Comparison of ENCODE assay signal across 24 cellular contexts in the genomic region with DNA sequence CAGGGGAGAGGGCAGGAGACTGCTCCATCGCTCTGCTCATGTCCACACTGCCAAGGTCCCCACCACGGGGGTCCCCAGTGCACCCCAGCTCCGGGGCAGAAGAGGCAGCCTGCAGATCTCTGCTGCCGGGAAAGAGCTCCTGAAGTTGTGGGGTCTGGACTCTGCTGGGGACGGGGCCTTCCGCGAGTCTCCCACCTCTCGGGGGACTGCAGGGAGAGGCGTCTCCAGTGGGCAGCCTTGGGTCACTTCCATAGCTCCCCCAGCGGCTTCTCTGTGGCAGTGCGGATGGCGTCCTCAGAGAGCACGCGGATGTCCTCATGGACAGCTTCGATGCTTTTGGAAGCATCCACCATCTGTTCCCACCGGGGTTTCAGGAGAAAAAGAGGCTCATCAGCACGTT. TPM values are rescaled to one million over a fixed set of nuclear protein-coding genes. Genes with fewer than 3 reads are reported as not detected.
DNase-seq lines count a peak whose midpoint lies in the region; ATAC-seq, FAIRE-seq and TF ChIP-seq lines count a peak whose summit lies in the region.
"Had no signal": no experiment of that assay in that cellular context is flagged by ENCODE, and none has a peak within 500 bp of the region (broad histone marks: within the 10 kb centered on the region; RNA-seq: fewer than 3 reads in every experiment).

No MANE protein-coding gene starts in this region.

- H4K5ac ChIP-seq in H1 (ENCODE audit: insufficient read length, low read depth, low read length), result no peak overlapping the region

- no peak overlapping the region for H2BK120ac ChIP-seq in H1 (replicated peaks; ENCODE audit: low read depth, low read length)

- no peak for ATAC-seq in GM21528 (IDR thresholded peaks at IDR 0.05; ENCODE audit: low FRiP score, unreplicated experiment)
- ATAC-seq in HG02798 (IDR thresholded peaks at IDR 0.05; ENCODE audit: poor library complexity, unreplicated experiment), result no peak
- ATAC-seq: pancreas, right cardiac atrium, SK-N-SH treated with all-trans-retinoic acid at 6 μM for 48 hours had no signal

- peaks cover 58% of the 10 kb centered on the region for H3K36me3 ChIP-seq in A673 (ENCODE audit: insufficient read depth, low read length, poor library complexity, severe bottlenecking)
- H3K36me3 ChIP-seq in H7 (replicated peaks; ENCODE audit: control insufficient read depth, insufficient read depth, low read length), result peaks cover 16% of the 10 kb centered on the region
- peaks cover 15 to 40% (median 29%) of the 10 kb centered on the region in 4 experiments; a peak in 7 of 8 replicates for H3K36me3 ChIP-seq in H1 (ENCODE audit: control insufficient read depth in 2 of 4, insufficient read depth in 4 of 4, low read length in 3 of 4)
- H3K36me3 ChIP-seq in effector memory CD4-positive, alpha-beta T cell (ENCODE audit: control insufficient read depth, insufficient read depth, low read length), result peaks cover 27% of the 10 kb centered on the region
- H3K36me3 ChIP-seq: breast epithelium had no signal

- H3K9ac ChIP-seq in H1 (replicated peaks in 1 of 4; ENCODE audit: extremely low read depth in 1 of 4, low read depth in 3 of 4, low read length in 3 of 4), result no peak overlapping the region

- TF ChIP-seq CTCF in A673 (conservative IDR thresholded peaks at IDR 0.05; ENCODE audit: low read depth, low read length) (0 out of 2 replicates have a peak, but pooled peaks have one; percentile 22), H1 (IDR thresholded peaks at IDR 0.05; ENCODE audit: control extremely low read depth in 1 of 3, insufficient read depth in 1 of 3, low read depth in 1 of 3, low read length in 3 of 3) (no peak)

- H3K27ac ChIP-seq in A673 (ENCODE audit: low read depth, low read length, poor library complexity, severe bottlenecking) (no peak overlapping the region), H1 (ENCODE audit: low read depth, low read length) (no peak overlapping the region)
- no peak overlapping the region for H3K27ac ChIP-seq in effector memory CD4-positive, alpha-beta T cell (ENCODE audit: insufficient read depth, low read length, poor library complexity, severe bottlenecking)
- H3K27ac ChIP-seq: breast epithelium, pancreas, thoracic aorta, vagina had no signal

- H4K20me1 ChIP-seq in H1 (replicated peaks in 1 of 2; ENCODE audit: control insufficient read depth in 1 of 2, insufficient read depth in 2 of 2, low read length in 2 of 2), result peaks cover 5 to 19% of the 10 kb centered on the region in 2 experiments

- no peak overlapping the region for H3K23ac ChIP-seq in H1 (ENCODE audit: insufficient read length)

- H3K9me3 ChIP-seq in A673 (ENCODE audit: low read depth, low read length, poor library complexity, severe bottlenecking) (no peaks in the 10 kb centered on the region), H1 (ENCODE audit: insufficient read depth in 2 of 2, low read depth in 1 of 2, low read length in 1 of 2) (no peaks in the 10 kb centered on the region)
- H3K9me3 ChIP-seq in effector memory CD4-positive, alpha-beta T cell (ENCODE audit: control insufficient read depth, low read length), result no peaks in the 10 kb centered on the region
- H3K9me3 ChIP-seq: breast epithelium, Caco-2, pancreas, thoracic aorta, vagina had no signal

- no peak overlapping the region for H2BK5ac ChIP-seq in H1 (ENCODE audit: low read depth, low read length)

- CTCF ChIA-PET in A673 (lab: Charles Lee) (interaction anchor here (1.1 kb wide), 1 partner anchor 11 kb away, joined by 6 read pairs; no protein-coding TSS in a partner anchor), H1 (lab: Charles Lee; ENCODE audit: partially characterized antibody) (interaction anchor here (0.5 to 1.6 kb wide), 10 partner anchors 9 to 416 kb away, joined by 3 to 6 read pairs (median 4); a partner anchor contains a TSS)

- no peak for TF ChIP-seq EP300 in H1 (IDR thresholded peaks at IDR 0.05; ENCODE audit: borderline replicate concordance in 1 of 2, low read depth in 2 of 2, low read length in 2 of 2)

- H2AK5ac ChIP-seq in H1 (ENCODE audit: low read depth, low read length), result no peak overlapping the region

- no peaks in the 10 kb centered on the region for H3K79me2 ChIP-seq in H1 (ENCODE audit: control insufficient read depth in 1 of 2, insufficient read depth in 2 of 2, low read length in 2 of 2)

- no peak overlapping the region for H3K4ac ChIP-seq in H1 (replicated peaks; ENCODE audit: insufficient read length, low read depth, low read length)

- DNase-seq in A673 (ENCODE audit: low spot score) (no peak), H7 (peak; percentile 79), H1 (ENCODE audit: low read depth in 1 of 2, low spot score in 2 of 2) (no peak)
- no peak for DNase-seq in effector memory CD4-positive, alpha-beta T cell
- DNase-seq: activated CD4-positive, alpha-beta T cell treated with anti-CD3 and anti-CD28 coated beads, Interleukin-2, amount 10 ng/mL, durations not matched to agents 24 days and 14 days; activated naive CD4-positive, alpha-beta T cell treated with anti-CD3 and anti-CD28 coated beads for 36 hours; amniotic stem cell; C1 segment of cervical spinal cord; Caco-2; NCI-H1092; NCI-H2029; NCI-H345; stimulated activated CD4-positive, alpha-beta T cell treated with anti-CD3 and anti-CD28 coated beads, Interleukin-12 subunit alpha, Interleukin-12 subunit beta, amount 100 ng/mL, for 4 hours; stimulated activated CD4-positive, alpha-beta T cell treated with anti-CD3 and anti-CD28 coated beads, Interleukin-4, amount 100 ng/mL, for 24 hours; stimulated activated naive CD4-positive, alpha-beta T cell; T-helper 2 cell had no signal

- H3K79me1 ChIP-seq in H1 (ENCODE audit: low read depth, low read length), result no peaks in the 10 kb centered on the region; the same call in 1 of the 2 replicates

- no peak for FAIRE-seq in H1 (lab: Jason Lieb, UNC)
- FAIRE-seq: pancreas had no signal

- no TSS peak for BruUV-seq in A673 (replicated peaks; lab: Mats Ljungman, UMichigan)

- H4K91ac ChIP-seq in H1 (replicated peaks; ENCODE audit: insufficient read length, low read length), result no peak overlapping the region

- 89% methylated on average over 16 of the region's 17 CpGs; no CpG with 5 or more reads in 1 of the 2 experiments for WGBS in H1 (ENCODE audit: extremely low coverage in 1 of 2, insufficient coverage in 1 of 2, insufficient read length in 1 of 2, insufficient replicate concordance in 2 of 2, low coverage in 1 of 2, low lambda C conversion rate in 2 of 2, missing lambda C conversion rate in 1 of 2), 2 experiments

- intact Hi-C loops in A673 (cut with micrococcal nuclease; ENCODE audit: unreplicated experiment), result no loop called here

- no peak overlapping the region for H2BK20ac ChIP-seq in H1 (ENCODE audit: low read length)

- TF ChIP-seq RAD21 in H1 (IDR thresholded peaks at IDR 0.05 in 1 of 2, conservative IDR thresholded peaks at IDR 0.05 in 1 of 2; ENCODE audit: low read depth in 2 of 2, low read length in 2 of 2), result no peak

- H3K14ac ChIP-seq in H1 (ENCODE audit: insufficient read length), result no peak overlapping the region

- no peak overlapping the region for H3K4me3 ChIP-seq in A673 (ENCODE audit: low read depth, low read length, poor library complexity, severe bottlenecking)
- no peak overlapping the region for H3K4me3 ChIP-seq in H7 (ENCODE audit: insufficient read depth, low read depth, low read length)
- H3K4me3 ChIP-seq in H1 (ENCODE audit: extremely low read depth in 1 of 4, insufficient read depth in 2 of 4, low read depth in 3 of 4, low read length in 4 of 4), result no peak overlapping the region
- no peak overlapping the region for H3K4me3 ChIP-seq in effector memory CD4-positive, alpha-beta T cell (ENCODE audit: insufficient read depth, low read depth, low read length, poor library complexity, severe bottlenecking)
- H3K4me3 ChIP-seq: breast epithelium, pancreas, thoracic aorta, vagina had no signal

- POLR2A ChIA-PET in A673 (lab: Charles Lee; ENCODE audit: low non-redundant PET), result no interaction called here
- POLR2A ChIA-PET in H1 (lab: Charles Lee; ENCODE audit: partially characterized antibody), result interaction anchor here (0.6 to 20.2 kb wide), 8 partner anchors 10 to 201 kb away, joined by 3 to 265 read pairs (median 4); a partner anchor contains a TSS

- H3K18ac ChIP-seq in H1 (ENCODE audit: extremely low read depth, low read length), result no peak overlapping the region

- H3K4me2 ChIP-seq in H1 (ENCODE audit: insufficient read depth in 1 of 2, low read depth in 2 of 2, low read length in 2 of 2), result no peak overlapping the region

- 0 out of 2 replicates have a peak overlapping the region, but pooled peaks have one; percentile 68 for H4K8ac ChIP-seq in H1 (ENCODE audit: extremely low read depth, insufficient read depth, low read length)

- 0 out of 3 replicates have a peak, but pooled peaks of 1 of the 2 experiments have one; percentile 37 for TF ChIP-seq POLR2A in H1 (IDR thresholded peaks at IDR 0.05; ENCODE audit: control extremely low read depth in 1 of 2, low read depth in 2 of 2, low read length in 2 of 2)

- no peaks in the 10 kb centered on the region for H3K27me3 ChIP-seq in A673 (replicated peaks; ENCODE audit: insufficient read depth, low read depth, low read length, poor library complexity)
- no peaks in the 10 kb centered on the region for H3K27me3 ChIP-seq in H7 (ENCODE audit: control insufficient read depth, insufficient read depth, low read length)
- no peaks in the 10 kb centered on the region for H3K27me3 ChIP-seq in H1 (replicated peaks in 1 of 4; ENCODE audit: control insufficient read depth in 3 of 4, extremely low read depth in 1 of 4, insufficient read depth in 3 of 4, low read length in 3 of 4)
- H3K27me3 ChIP-seq in effector memory CD4-positive, alpha-beta T cell (replicated peaks; ENCODE audit: control insufficient read depth, insufficient read depth, low read length, poor library complexity, severe bottlenecking), result no peaks in the 10 kb centered on the region
- H3K27me3 ChIP-seq: breast epithelium, pancreas, vagina had no signal

- H2BK15ac ChIP-seq in H1 (ENCODE audit: low read length), result no peak overlapping the region

- H3K4me1 ChIP-seq in A673 (ENCODE audit: insufficient read depth, low read length, poor library complexity, severe bottlenecking) (no peaks in the 10 kb centered on the region), H1 (replicated peaks in 1 of 4; ENCODE audit: control insufficient read depth in 3 of 4, insufficient read depth in 4 of 4, low read length in 3 of 4) (no peaks in the 10 kb centered on the region)
- no peaks in the 10 kb centered on the region for H3K4me1 ChIP-seq in effector memory CD4-positive, alpha-beta T cell (ENCODE audit: control insufficient read depth, insufficient read depth, low read length, poor library complexity, severe bottlenecking)
- H3K4me1 ChIP-seq: breast epithelium, Caco-2, pancreas, vagina had no signal

- H2BK12ac ChIP-seq in H1 (ENCODE audit: low read depth, low read length), result no peak overlapping the region

- no peak overlapping the region for H3K56ac ChIP-seq in H1 (replicated peaks; ENCODE audit: insufficient read length, low read depth, low read length)

- H3K23me2 ChIP-seq in H1 (ENCODE audit: low read depth, low read length), result no peaks in the 10 kb centered on the region

- H2AFZ ChIP-seq in H1 (ENCODE audit: low read length), result no peak overlapping the region

RNA-seq across cellular contexts. Expression of a gene that starts 10.7 kb away (rescaled TPM):
- total RNA-seq in A673 (2021), result 139 TPM in 2 replicates
- total RNA-seq in H7 (2014; rRNA removed; shearing (Covaris generic)), result 64.1 and 78.2 TPM in 2 replicates
- total RNA-seq in H1 (2021; fragmentation: NEBNext Ultra II Directional; extraction: Animal tissue kit (Norgen Biotek cat#: 25700)), result 69.9 and 70.5 TPM in 2 replicates
- 58.3 and 82.3 TPM in 2 replicates for polyA plus RNA-seq in H1 (2011; rRNA removed)
- polyA plus RNA-seq in H1 (2011; cell fraction: cytosol; rRNA removed), result 74.7 TPM
- polyA plus RNA-seq in H1 (2011; cell fraction: nucleus; rRNA removed), result 77.7 TPM
- 60.0 to 66.8 TPM (median 63.3 TPM) in 4 replicates for polyA plus RNA-seq in H1 (2012, experiment 1 of 2)
- polyA plus RNA-seq in H1 (2012, experiment 2 of 2), result 92.7 TPM
- polyA plus RNA-seq in H1 (2013, experiment 1 of 2), result 60.0 TPM
- 59.1 TPM for polyA plus RNA-seq in H1 (2013, experiment 2 of 2)
- polyA minus RNA-seq in H1 (2011; rRNA and poly(A)+ RNA removed), result 19.6 and 25.7 TPM in 2 replicates
- polyA minus RNA-seq in H1 (2011; cell fraction: cytosol; rRNA and poly(A)+ RNA removed), result 31.5 TPM
- 21.3 TPM for polyA minus RNA-seq in H1 (2011; cell fraction: nucleus; rRNA and poly(A)+ RNA removed)

RNA-seq across cellular contexts. Expression of a gene that starts 26.0 kb away (rescaled TPM):
- total RNA-seq in A673 (2021), result 70.3 and 75.5 TPM in 2 replicates
- 41.2 and 41.4 TPM in 2 replicates for total RNA-seq in H7 (2014; rRNA removed; shearing (Covaris generic))
- 47.4 and 49.7 TPM in 2 replicates for total RNA-seq in H1 (2021; fragmentation: NEBNext Ultra II Directional; extraction: Animal tissue kit (Norgen Biotek cat#: 25700))
- polyA plus RNA-seq in H1 (2011; rRNA removed), result 41.5 and 42.5 TPM in 2 replicates
- 44.1 TPM for polyA plus RNA-seq in H1 (2011; cell fraction: cytosol; rRNA removed)
- polyA plus RNA-seq in H1 (2011; cell fraction: nucleus; rRNA removed), result 91.5 TPM
- 33.8 to 49.1 TPM (median 39.8 TPM) in 4 replicates for polyA plus RNA-seq in H1 (2012, experiment 1 of 2)
- polyA plus RNA-seq in H1 (2012, experiment 2 of 2), result 14.9 TPM
- 22.2 TPM for polyA plus RNA-seq in H1 (2013, experiment 1 of 2)
- polyA plus RNA-seq in H1 (2013, experiment 2 of 2), result 20.1 TPM
- 52.8 and 60.2 TPM in 2 replicates for polyA minus RNA-seq in H1 (2011; rRNA and poly(A)+ RNA removed)
- 26.1 TPM for polyA minus RNA-seq in H1 (2011; cell fraction: cytosol; rRNA and poly(A)+ RNA removed)
- polyA minus RNA-seq in H1 (2011; cell fraction: nucleus; rRNA and poly(A)+ RNA removed), result 42.9 TPM

RNA-seq across cellular contexts. Expression of a gene that starts 38.4 kb away (rescaled TPM):
- 102 and 122 TPM in 2 replicates for total RNA-seq in A673 (2021)
- 71.5 and 78.5 TPM in 2 replicates for total RNA-seq in H7 (2014; rRNA removed; shearing (Covaris generic))
- 93.7 and 103 TPM in 2 replicates for total RNA-seq in H1 (2021; fragmentation: NEBNext Ultra II Directional; extraction: Animal tissue kit (Norgen Biotek cat#: 25700))
- 155 and 189 TPM in 2 replicates for polyA plus RNA-seq in H1 (2011; rRNA removed)
- 126 TPM for polyA plus RNA-seq in H1 (2011; cell fraction: cytosol; rRNA removed)
- 463 TPM for polyA plus RNA-seq in H1 (2011; cell fraction: nucleus; rRNA removed)
- 95.7 to 118 TPM (median 113 TPM) in 4 replicates for polyA plus RNA-seq in H1 (2012, experiment 1 of 2)
- 126 TPM for polyA plus RNA-seq in H1 (2012, experiment 2 of 2)
- 66.7 TPM for polyA plus RNA-seq in H1 (2013, experiment 1 of 2)
- polyA plus RNA-seq in H1 (2013, experiment 2 of 2), result 63.5 TPM
- polyA minus RNA-seq in H1 (2011; rRNA and poly(A)+ RNA removed), result 135 and 164 TPM in 2 replicates
- 65.7 TPM for polyA minus RNA-seq in H1 (2011; cell fraction: cytosol; rRNA and poly(A)+ RNA removed)
- 123 TPM for polyA minus RNA-seq in H1 (2011; cell fraction: nucleus; rRNA and poly(A)+ RNA removed)

RNA-seq across cellular contexts. Expression of a gene that starts 38.9 kb away (rescaled TPM):
- total RNA-seq in A673 (2021), result 82.0 and 84.9 TPM in 2 replicates
- total RNA-seq in H7 (2014; rRNA removed; shearing (Covaris generic)), result 120 and 121 TPM in 2 replicates
- 78.9 and 82.8 TPM in 2 replicates for total RNA-seq in H1 (2021; fragmentation: NEBNext Ultra II Directional; extraction: Animal tissue kit (Norgen Biotek cat#: 25700))
- 83.6 and 108 TPM in 2 replicates for polyA plus RNA-seq in H1 (2011; rRNA removed)
- polyA plus RNA-seq in H1 (2011; cell fraction: cytosol; rRNA removed), result 75.5 TPM
- polyA plus RNA-seq in H1 (2011; cell fraction: nucleus; rRNA removed), result 74.2 TPM
- 50.6 to 99.7 TPM (median 95.3 TPM) in 4 replicates for polyA plus RNA-seq in H1 (2012, experiment 1 of 2)
- polyA plus RNA-seq in H1 (2012, experiment 2 of 2), result 116 TPM
- polyA plus RNA-seq in H1 (2013, experiment 1 of 2), result 77.0 TPM
- 77.2 TPM for polyA plus RNA-seq in H1 (2013, experiment 2 of 2)
- polyA minus RNA-seq in H1 (2011; rRNA and poly(A)+ RNA removed), result 43.7 and 48.7 TPM in 2 replicates
- polyA minus RNA-seq in H1 (2011; cell fraction: cytosol; rRNA and poly(A)+ RNA removed), result 54.7 TPM
- 25.9 TPM for polyA minus RNA-seq in H1 (2011; cell fraction: nucleus; rRNA and poly(A)+ RNA removed)

RNA-seq across cellular contexts. Expression of a gene that starts 58.5 kb away (rescaled TPM):
- total RNA-seq in A673 (2021), result 30.7 and 44.3 TPM in 2 replicates
- total RNA-seq in H7 (2014; rRNA removed; shearing (Covaris generic)), result 23.5 and 26.3 TPM in 2 replicates
- total RNA-seq in H1 (2021; fragmentation: NEBNext Ultra II Directional; extraction: Animal tissue kit (Norgen Biotek cat#: 25700)), result 8.1 and 8.3 TPM in 2 replicates
- 3.4 and 9.8 TPM in 2 replicates for polyA plus RNA-seq in H1 (2011; rRNA removed)
- 7.6 TPM for polyA plus RNA-seq in H1 (2011; cell fraction: cytosol; rRNA removed)
- 34.5 TPM for polyA plus RNA-seq in H1 (2011; cell fraction: nucleus; rRNA removed)
- 7.6 to 12.7 TPM (median 8.9 TPM) in 4 replicates for polyA plus RNA-seq in H1 (2012, experiment 1 of 2)
- polyA plus RNA-seq in H1 (2012, experiment 2 of 2), result 3.3 TPM
- polyA plus RNA-seq in H1 (2013, experiment 1 of 2), result 4.2 TPM
- polyA plus RNA-seq in H1 (2013, experiment 2 of 2), result 3.3 TPM
- 5.0 and 7.3 TPM in 2 replicates for polyA minus RNA-seq in H1 (2011; rRNA and poly(A)+ RNA removed)
- polyA minus RNA-seq in H1 (2011; cell fraction: cytosol; rRNA and poly(A)+ RNA removed), result 10.3 TPM
- polyA minus RNA-seq in H1 (2011; cell fraction: nucleus; rRNA and poly(A)+ RNA removed), result 19.0 TPM
